19 cellular contexts compared by ENCODE assay signal in genomic region chr2:24362253-24362652, GRCh38. TPM values are rescaled to one million over a fixed set of nuclear protein-coding genes. Genes with fewer than 3 reads are reported as not detected.
DNase-seq lines count a peak whose midpoint lies in the region; ATAC-seq and TF ChIP-seq lines count a peak whose summit lies in the region.
"Had no signal": no experiment of that assay in that cellular context is flagged by ENCODE, and none has a peak within 500 bp of the region (broad histone marks: within the 10 kb centered on the region; RNA-seq: fewer than 3 reads in every experiment).

No MANE protein-coding gene starts in this region.

- H3K27me3 Mint-ChIP-seq in activated naive CD4-positive, alpha-beta T cell treated with anti-CD3 and anti-CD28 coated beads, Interleukin-2, amount 50 U/mL, for 24 hours: no peaks in the 10 kb centered on the region
- peaks cover 11% of the 10 kb centered on the region for H3K27me3 Mint-ChIP-seq in brain
- no peaks in the 10 kb centered on the region for H3K27me3 Mint-ChIP-seq in stimulated activated naive B cell treated with anti-CD40 and anti-IgM and Interleukin-4, amounts not matched to agents 10 μg/mL and 1 μg/mL and 100 μg/mL, for 72 hours

- TF ChIP-seq CTCF in brain (conservative IDR thresholded peaks at IDR 0.05) (no peak), left lung (IDR thresholded peaks at IDR 0.05) (no peak), omental fat pad (IDR thresholded peaks at IDR 0.05) (no peak)

- peak overlapping the region; percentile 16 for H3K4me3 Mint-ChIP-seq in activated naive CD4-positive, alpha-beta T cell treated with anti-CD3 and anti-CD28 coated beads, Interleukin-2, amount 50 U/mL, for 24 hours
- peak overlapping the region in 4 of 5 experiments; percentile 65 to 72 (median 68) for H3K4me3 Mint-ChIP-seq in brain
- H3K4me3 Mint-ChIP-seq in stimulated activated naive B cell treated with anti-CD40 and anti-IgM and Interleukin-4, amounts not matched to agents 10 μg/mL and 1 μg/mL and 100 μg/mL, for 72 hours: no peak overlapping the region

- H3K27ac ChIP-seq in mesendoderm (ENCODE audit: low read depth, low read length) (no peak overlapping the region), left lung (no peak overlapping the region)
- H3K27ac ChIP-seq: adrenal gland, HL-60 had no signal

- H3K4me1 ChIP-seq in mesendoderm (ENCODE audit: control insufficient read depth, low read depth, low read length): peaks cover 2% of the 10 kb centered on the region
- peaks cover 9 to 47% of the 10 kb centered on the region in 2 donors for H3K4me1 ChIP-seq in left lung

- H3K56ac ChIP-seq in mesendoderm (ENCODE audit: low read length): no peak overlapping the region

- H3K4me1 Mint-ChIP-seq in activated naive CD4-positive, alpha-beta T cell treated with anti-CD3 and anti-CD28 coated beads, Interleukin-2, amount 50 U/mL, for 24 hours: peaks cover 22% of the 10 kb centered on the region
- peaks cover 35% of the 10 kb centered on the region for H3K4me1 Mint-ChIP-seq in brain
- peaks cover 33 to 36% of the 10 kb centered on the region in 2 donors for H3K4me1 Mint-ChIP-seq in stimulated activated naive B cell treated with anti-CD40 and anti-IgM and Interleukin-4, amounts not matched to agents 10 μg/mL and 1 μg/mL and 100 μg/mL, for 72 hours

- no peaks in the 10 kb centered on the region for H3K79me1 ChIP-seq in mesendoderm (ENCODE audit: low read length)

- no peak overlapping the region for H4K5ac ChIP-seq in mesendoderm (ENCODE audit: low read length)

- no peaks in the 10 kb centered on the region for H3K36me3 Mint-ChIP-seq in activated naive CD4-positive, alpha-beta T cell treated with anti-CD3 and anti-CD28 coated beads, Interleukin-2, amount 50 U/mL, for 24 hours
- peaks cover under 1% of the 10 kb centered on the region for H3K36me3 Mint-ChIP-seq in brain
- peaks cover 4 to 9% of the 10 kb centered on the region in 2 donors for H3K36me3 Mint-ChIP-seq in stimulated activated naive B cell treated with anti-CD40 and anti-IgM and Interleukin-4, amounts not matched to agents 10 μg/mL and 1 μg/mL and 100 μg/mL, for 72 hours

- H3K23ac ChIP-seq in mesendoderm (ENCODE audit: low read length): no peak overlapping the region

- H3K27me3 ChIP-seq in mesendoderm (ENCODE audit: insufficient read depth, low read length, poor library complexity) (no peaks in the 10 kb centered on the region), left lung (no peaks in the 10 kb centered on the region)
- H3K27me3 ChIP-seq: adrenal gland had no signal

- H3K9ac ChIP-seq in mesendoderm (ENCODE audit: low read length): no peak overlapping the region

- WGBS in mesendoderm (ENCODE audit: extremely low coverage, insufficient coverage, low lambda C conversion rate): no CpG with 5 or more reads among the region's 4 CpGs

- H2BK15ac ChIP-seq in mesendoderm (replicated peaks; ENCODE audit: low read depth): no peak overlapping the region

- H4K8ac ChIP-seq in mesendoderm (ENCODE audit: low read depth, low read length): peak overlapping the region; percentile 13

- H3K36me3 ChIP-seq in mesendoderm (ENCODE audit: control insufficient read depth, insufficient read depth, low read length): no peaks in the 10 kb centered on the region
- no peaks in the 10 kb centered on the region for H3K36me3 ChIP-seq in left lung
- H3K36me3 ChIP-seq: adrenal gland had no signal

- no peaks in the 10 kb centered on the region for H3K9me3 ChIP-seq in left lung
- H3K9me3 ChIP-seq: adrenal gland had no signal

- no peak for DNase-seq in activated naive CD4-positive, alpha-beta T cell (lab: John Stamatoyannopoulos, UW)
- DNase-seq in mesendoderm (peak; percentile 24), left lung (no peak), RPMI8226 (no peak), omental fat pad (ENCODE audit: low spot score) (no peak)
- no peak for DNase-seq in stimulated activated naive B cell treated with anti-CD40 and anti-IgM and Interleukin-4, amounts not matched to agents 10 μg/mL and 1 μg/mL and 100 μg/mL, for 72 hours
- DNase-seq: activated CD4-positive, alpha-beta T cell treated with anti-CD3 and anti-CD28 coated beads for 1 hour; adrenal gland; C1 segment of cervical spinal cord; glutamatergic neuron; KG1; MV-4-11; NCI-H1930; stimulated activated CD8-positive, alpha-beta memory T cell treated with anti-CD3 and anti-CD28 coated beads, Interleukin-4, amount 100 ng/mL, for 48 hours; T1000 had no signal

- intact Hi-C loops in left lung (cut with DNase I): no loop called here

- H3K9me3 Mint-ChIP-seq in activated naive CD4-positive, alpha-beta T cell treated with anti-CD3 and anti-CD28 coated beads, Interleukin-2, amount 50 U/mL, for 24 hours: no peaks in the 10 kb centered on the region
- peaks cover 0 to 6% (median under 1%) of the 10 kb centered on the region in 5 experiments for H3K9me3 Mint-ChIP-seq in brain
- H3K9me3 Mint-ChIP-seq in stimulated activated naive B cell treated with anti-CD40 and anti-IgM and Interleukin-4, amounts not matched to agents 10 μg/mL and 1 μg/mL and 100 μg/mL, for 72 hours: peaks cover 0 to under 1% of the 10 kb centered on the region in 2 donors
- H3K9me3 Mint-ChIP-seq: activated T-helper 2 cell treated with anti-CD3 and anti-CD28 coated beads, Interferon-gamma antibody, Interleukin-2, Interleukin-4, amounts not matched to agents 10 μg/mL and 5 μg/mL and 100 μg/mL, durations not matched to agents 14 hours and 24 hours and 36 hours had no signal

- peak overlapping the region; percentile 36 for H3K27ac Mint-ChIP-seq in activated naive CD4-positive, alpha-beta T cell treated with anti-CD3 and anti-CD28 coated beads, Interleukin-2, amount 50 U/mL, for 24 hours
- H3K27ac Mint-ChIP-seq in brain: peak overlapping the region in 1 of 5 experiments; percentile 4
- peak overlapping the region; percentile 53 for H3K27ac Mint-ChIP-seq in stimulated activated naive B cell treated with anti-CD40 and anti-IgM and Interleukin-4, amounts not matched to agents 10 μg/mL and 1 μg/mL and 100 μg/mL, for 72 hours
- H3K27ac Mint-ChIP-seq: activated T-helper 2 cell treated with anti-CD3 and anti-CD28 coated beads, Interferon-gamma antibody, Interleukin-2, Interleukin-4, amounts not matched to agents 10 μg/mL and 5 μg/mL and 100 μg/mL, durations not matched to agents 14 hours and 24 hours and 36 hours had no signal

- no peak overlapping the region for H2AK5ac ChIP-seq in mesendoderm (ENCODE audit: low read length)

- H3K4me3 ChIP-seq in mesendoderm (ENCODE audit: low read length) (no peak overlapping the region), left lung (no peak overlapping the region)
- H3K4me3 ChIP-seq: adrenal gland had no signal

- H3K79me2 ChIP-seq in mesendoderm (ENCODE audit: control insufficient read depth, insufficient read depth, low read length): no peaks in the 10 kb centered on the region

- no peak overlapping the region for H2BK5ac ChIP-seq in mesendoderm (ENCODE audit: low read length)

- H3K4me2 ChIP-seq in mesendoderm (ENCODE audit: low read length): no peak overlapping the region

- H2BK120ac ChIP-seq in mesendoderm (ENCODE audit: low read depth, low read length): no peak overlapping the region

- no peak for ATAC-seq in stimulated activated naive B cell treated with anti-CD40 and anti-IgM and Interleukin-4, amounts not matched to agents 10 μg/mL and 1 μg/mL and 100 μg/mL, for 72 hours (replicated peaks)
- no peak for ATAC-seq in left lung
- ATAC-seq in omental fat pad (ENCODE audit: low FRiP score): no peak

- no peak overlapping the region for H3K18ac ChIP-seq in mesendoderm (ENCODE audit: low read length)

- H3K4ac ChIP-seq in mesendoderm (ENCODE audit: low read depth, low read length): no peak overlapping the region

RNA-seq across cellular contexts. Expression of gene ITSN2, which starts 1.9 kb away (rescaled TPM):
- polyA plus RNA-seq in brain (ENCODE audit: insufficient read depth, low read depth, low replicate concordance): 6.1 TPM
- 10.0 TPM for polyA plus RNA-seq in mesendoderm (2013, experiment 1 of 2)
- polyA plus RNA-seq in mesendoderm (2013, experiment 2 of 2): 10.2 TPM
- total RNA-seq in left lung (10 to 100 TPM; 80.5 to 85.6 TPM), omental fat pad (10 to 100 TPM; 44.3 to 73.3 (median 52.8) TPM)

Comparison
In these comparisons a context has a peak if more than half of its experiments do, and no peak if none do; other contexts are left out.
1. H3K4me3 Mint-ChIP-seq: peak in activated naive CD4-positive, alpha-beta T cell treated with anti-CD3 and anti-CD28 coated beads, Interleukin-2, amount 50 U/mL, for 24 hours (single experiment) and brain (4 of 5); none in stimulated activated naive B cell treated with anti-CD40 and anti-IgM and Interleukin-4, amounts not matched to agents 10 μg/mL and 1 μg/mL and 100 μg/mL, for 72 hours (0 of 2).